In genomic region chr12:82765971-82766705, GRCh38 we compare ENCODE assay signal across 24 cellular contexts.
"Had no signal": no experiment of that assay in that cellular context is flagged by ENCODE, and none has a peak within 500 bp of the region (broad histone marks: within the 10 kb centered on the region; RNA-seq: fewer than 3 reads in every experiment).

No MANE protein-coding gene starts in this region.

- H3K9me3 Mint-ChIP-seq: activated T-cell treated with anti-CD3 and anti-CD28 coated beads, Interleukin-2, amount 50 U/mL, for 72 hours; dendritic cell treated with granulocyte-macrophage colony-stimulating factor and Interleukin-4, amounts not matched to agents 40 ng/mL and 50 ng/mL, for 4 days; naive B cell; stimulated activated naive CD8-positive, alpha-beta T cell treated with anti-CD3 and anti-CD28 coated beads, Interleukin-15, Interleukin-2, amounts not matched to agents 100 ng/mL and 50 ng/mL, for 24 hours; T-helper 2 cell treated with Interferon-gamma antibody and Interleukin-4, amounts not matched to agents 5 μg/mL and 100 μg/mL, for 36 hours had no signal

- DNase-seq: activated CD4-positive, alpha-beta T cell treated with anti-CD3 and anti-CD28 coated beads, Interleukin-2, amount 50 U/mL, for 4 hours; activated effector memory CD4-positive, alpha-beta T cell treated with anti-CD3 and anti-CD28 coated beads, Interleukin-2, amount 50 U/mL, for 16 hours; activated naive CD4-positive, alpha-beta T cell treated with anti-CD3 and anti-CD28 coated beads, Interleukin-2, amount 50 U/mL, for 16 hours; activated T-cell treated with anti-CD3 and anti-CD28 coated beads, Interleukin-2, amount 50 U/mL, for 72 hours; effector memory CD4-positive, alpha-beta T cell; esophagus squamous epithelium; foreskin fibroblast; glutamatergic neuron; hypothalamus; kidney; left lung; mucosa of descending colon; naive B cell; right cardiac atrium; stimulated activated CD4-positive, alpha-beta T cell treated with anti-CD3 and anti-CD28 coated beads, Interleukin-15, amount 100 ng/mL, for 24 hours; stimulated activated CD4-positive, alpha-beta T cell treated with anti-CD3 and anti-CD28 coated beads, Interleukin-2, amount 100 ng/mL, for 48 hours; transverse colon had no signal

- H3K27me3 ChIP-seq: ascending aorta, esophagus squamous epithelium, left lung, transverse colon, vagina had no signal

- H3K9me3 ChIP-seq: ascending aorta, esophagus squamous epithelium, left lung, mucosa of descending colon, prostate gland, transverse colon, vagina had no signal

- H3K36me3 Mint-ChIP-seq: naive B cell had no signal

- H3K27ac ChIP-seq: ascending aorta, esophagus squamous epithelium, left lung, prostate gland, transverse colon, vagina had no signal

- H3K4me3 Mint-ChIP-seq: activated T-cell treated with anti-CD3 and anti-CD28 coated beads, Interleukin-2, amount 50 U/mL, for 72 hours; dendritic cell treated with granulocyte-macrophage colony-stimulating factor and Interleukin-4, amounts not matched to agents 40 ng/mL and 50 ng/mL, for 4 days; naive B cell; neural crest cell; stimulated activated naive CD8-positive, alpha-beta T cell treated with anti-CD3 and anti-CD28 coated beads, Interleukin-15, Interleukin-2, amounts not matched to agents 100 ng/mL and 50 ng/mL, for 24 hours; T-helper 2 cell treated with Interferon-gamma antibody and Interleukin-4, amounts not matched to agents 5 μg/mL and 100 μg/mL, for 36 hours had no signal

- ATAC-seq: activated T-cell treated with anti-CD3 and anti-CD28 coated beads, Interleukin-2, amount 50 U/mL, for 72 hours; left lung; mucosa of descending colon; right cardiac atrium had no signal

- H3K27ac Mint-ChIP-seq: activated T-cell treated with anti-CD3 and anti-CD28 coated beads, Interleukin-2, amount 50 U/mL, for 72 hours; dendritic cell treated with granulocyte-macrophage colony-stimulating factor and Interleukin-4, amounts not matched to agents 40 ng/mL and 50 ng/mL, for 4 days; naive B cell; stimulated activated naive CD8-positive, alpha-beta T cell treated with anti-CD3 and anti-CD28 coated beads, Interleukin-15, Interleukin-2, amounts not matched to agents 100 ng/mL and 50 ng/mL, for 24 hours; T-helper 2 cell treated with Interferon-gamma antibody and Interleukin-4, amounts not matched to agents 5 μg/mL and 100 μg/mL, for 36 hours had no signal

- H3K4me3 ChIP-seq: ascending aorta, esophagus squamous epithelium, left lung, mucosa of descending colon, prostate gland, transverse colon, vagina had no signal

- H3K4me1 ChIP-seq: ascending aorta, esophagus squamous epithelium, left lung, prostate gland, transverse colon, vagina had no signal

- H3K27me3 Mint-ChIP-seq: dendritic cell treated with granulocyte-macrophage colony-stimulating factor and Interleukin-4, amounts not matched to agents 40 ng/mL and 50 ng/mL, for 4 days; naive B cell; stimulated activated naive CD8-positive, alpha-beta T cell treated with anti-CD3 and anti-CD28 coated beads, Interleukin-15, Interleukin-2, amounts not matched to agents 100 ng/mL and 50 ng/mL, for 24 hours had no signal

- H3K36me3 ChIP-seq: ascending aorta, left lung, prostate gland, transverse colon, vagina had no signal
